1 cellular context compared by ENCODE assay signal in genomic region chr14:20508367-20508766, GRCh38.
TF ChIP-seq lines count a peak whose summit lies in the region.

No MANE protein-coding gene starts in this region.

TF ChIP-seq in H1, 55 proteins besides CTCF, POLR2A, EP300 and RAD21:
- TF ChIP-seq CEBPB (IDR thresholded peaks at IDR 0.05; ENCODE audit: low read depth, low read length) (no peak), BCL11A (IDR thresholded peaks at IDR 0.05; ENCODE audit: low read depth in 2 of 2, low read length in 2 of 2) (no peak), NANOG (IDR thresholded peaks at IDR 0.05; ENCODE audit: insufficient read depth, low read depth, low read length, poor library complexity, severe bottlenecking) (no peak), CHD2 (IDR thresholded peaks at IDR 0.05; ENCODE audit: low read length) (no peak), POLR2AphosphoS5 (IDR thresholded peaks at IDR 0.05; ENCODE audit: low read depth, low read length) (no peak), RBBP5 (IDR thresholded peaks at IDR 0.05; ENCODE audit: borderline replicate concordance, low read depth, low read length) (no peak), JUN (IDR thresholded peaks at IDR 0.05; ENCODE audit: low read depth, low read length) (no peak), SIRT6 (IDR thresholded peaks at IDR 0.05; ENCODE audit: low read length) (no peak), RXRA (IDR thresholded peaks at IDR 0.05; ENCODE audit: insufficient read depth, low read depth, low read length) (no peak)
TF ChIP-seq in H1: peak in this region for 0.
